In the genomic region with DNA sequence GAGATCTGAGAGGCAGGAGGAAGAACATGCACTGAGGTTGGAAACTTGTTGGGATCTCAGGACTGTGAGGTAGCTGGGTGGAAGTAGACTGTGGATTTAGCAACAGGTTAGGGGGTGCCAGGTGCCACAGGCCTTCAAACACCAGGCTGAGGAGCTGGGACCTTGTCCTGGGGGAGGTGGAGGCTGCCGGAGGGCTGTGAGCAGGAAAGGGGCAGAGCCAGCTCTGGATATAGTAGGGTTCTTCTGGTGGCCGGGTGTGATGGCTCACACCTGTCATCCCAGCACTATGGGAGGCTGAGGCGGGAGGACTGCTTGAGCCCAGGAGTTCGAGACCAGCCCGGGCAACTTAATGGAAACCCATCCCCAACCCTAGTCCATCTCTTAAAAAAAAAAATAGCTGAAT, we compare ENCODE assay signal across 10 cellular contexts. TPM values are rescaled to one million over a fixed set of nuclear protein-coding genes. Genes with fewer than 3 reads are reported as not detected.
DNase-seq lines count a peak whose midpoint lies in the region; ATAC-seq and TF ChIP-seq lines count a peak whose summit lies in the region.
"Had no signal": no experiment of that assay in that cellular context is flagged by ENCODE, and none has a peak within 500 bp of the region (broad histone marks: within the 10 kb centered on the region; RNA-seq: fewer than 3 reads in every experiment).

No MANE protein-coding gene starts in this region.

- no peak overlapping the region for H3K4me3 ChIP-seq in GM23338
- peak overlapping the region; percentile 76 for H3K4me3 ChIP-seq in fibroblast of villous mesenchyme (ENCODE audit: low read depth, low read length)
- H3K4me3 ChIP-seq in sigmoid colon, result peak overlapping the region in 3 of 4 donors; percentile 51 to 69 (median 69)
- H3K4me3 ChIP-seq: K562 had no signal

- no peaks in the 10 kb centered on the region for H3K27me3 ChIP-seq in GM23338 (ENCODE audit: insufficient read depth)
- no peaks in the 10 kb centered on the region for H3K27me3 ChIP-seq in sigmoid colon

- intact Hi-C loops in sigmoid colon (cut with DNase I) (no loop called here), MCF 10A (cut with micrococcal nuclease) (no loop called here)

- H2AFZ ChIP-seq in GM23338, result no peak overlapping the region

- CTCF ChIA-PET in MCF 10A (lab: Yijun Ruan, JAX), result no interaction called here

- no peak for DNase-seq in GM23338 (ENCODE audit: low spot score)
- no peak for DNase-seq in T-helper 17 cell
- DNase-seq in fibroblast of villous mesenchyme (ENCODE audit: low read depth), result no peak
- DNase-seq in sigmoid colon, result no peak
- no peak for DNase-seq in GF-D8 (lab: John Stamatoyannopoulos, UW)
- DNase-seq in MCF 10A (ENCODE audit: unreplicated experiment), result no peak

- TF ChIP-seq POLR2A in sigmoid colon (IDR thresholded peaks at IDR 0.05), result no peak

- H3K9me3 Mint-ChIP-seq in GM23338 (no peaks in the 10 kb centered on the region; the same call in 2 of the 3 replicates), MCF 10A (ENCODE audit: unreplicated experiment) (peaks cover 8% of the 10 kb centered on the region)

- POLR2A ChIA-PET in MCF 10A (lab: Yijun Ruan, JAX), result interaction anchor here (0.7 to 1.1 kb wide), 2 partner anchors 44 to 1299 kb away, joined by 4 to 6 read pairs; no protein-coding TSS in a partner anchor

- TF ChIP-seq CTCF in GM23338 (conservative IDR thresholded peaks at IDR 0.05; ENCODE audit: low read depth in 2 of 2) (no peak), fibroblast of villous mesenchyme (IDR thresholded peaks at IDR 0.05; ENCODE audit: insufficient read depth, low read depth, low read length) (no peak), sigmoid colon (IDR thresholded peaks at IDR 0.05) (no peak), MCF 10A (IDR thresholded peaks at IDR 0.05; ENCODE audit: unreplicated experiment) (no peak)

- WGBS in sigmoid colon, 2 donors, result 93 to 95% methylated on average over 5 of the region's 5 CpGs

- no peaks in the 10 kb centered on the region for H3K79me2 ChIP-seq in GM23338 (replicated peaks; ENCODE audit: insufficient read depth)

- no peaks in the 10 kb centered on the region for H3K9me2 ChIP-seq in GM23338 (ENCODE audit: insufficient read depth)

- no TSS peak for BruUV-seq in MCF 10A (replicated peaks; lab: Mats Ljungman, UMichigan)

- H3F3A ChIP-seq in GM23338 (replicated peaks; ENCODE audit: low read depth), result peaks cover 22% of the 10 kb centered on the region

- H3K36me3 ChIP-seq in GM23338 (ENCODE audit: insufficient read depth) (no peaks in the 10 kb centered on the region; the same call in 1 of the 2 replicates), sigmoid colon (peaks cover 0 to 26% (median 0%) of the 10 kb centered on the region in 4 donors)

- H3K4me1 Mint-ChIP-seq in GM23338 (peaks cover 27% of the 10 kb centered on the region), T-helper 17 cell (peaks cover 39% of the 10 kb centered on the region), MCF 10A (ENCODE audit: insufficient read depth, unreplicated experiment) (peaks cover 15% of the 10 kb centered on the region)

- H3K27ac Mint-ChIP-seq in GM23338, result no peak overlapping the region
- H3K27ac Mint-ChIP-seq in T-helper 17 cell, result peak overlapping the region; percentile 88
- H3K27ac Mint-ChIP-seq in MCF 10A (ENCODE audit: low read depth, unreplicated experiment), result no peak overlapping the region

- H3K4me1 ChIP-seq in GM23338 (ENCODE audit: insufficient read depth) (peaks cover 21% of the 10 kb centered on the region; the same call in 1 of the 2 replicates), sigmoid colon (peaks cover 0 to 33% (median 24%) of the 10 kb centered on the region in 4 donors)

- H3K9me3 ChIP-seq in T-helper 17 cell (ENCODE audit: control insufficient read depth, low read length, poor library complexity, severe bottlenecking) (no peaks in the 10 kb centered on the region), sigmoid colon (no peaks in the 10 kb centered on the region)

- H3K27ac ChIP-seq in GM23338 (ENCODE audit: low read depth) (no peak overlapping the region), sigmoid colon (peak overlapping the region; percentile 79 to 85 (median 83))

- ATAC-seq in GM23338 (no peak), T-helper 17 cell (no peak), GM19351 (IDR thresholded peaks at IDR 0.05; ENCODE audit: unreplicated experiment) (no peak), GM18861 (IDR thresholded peaks at IDR 0.05; ENCODE audit: unreplicated experiment) (no peak)
- ATAC-seq: K562 had no signal

- no peaks in the 10 kb centered on the region; the same call in 1 of the 2 replicates for H4K20me1 ChIP-seq in GM23338 (replicated peaks; ENCODE audit: insufficient read depth)

- H3K4me3 Mint-ChIP-seq in GM23338 (peak overlapping the region; percentile 43; the same call in 2 of the 3 replicates), T-helper 17 cell (peak overlapping the region; percentile 94), MCF 10A (ENCODE audit: unreplicated experiment) (no peak overlapping the region)

- no peak for TF ChIP-seq EP300 in sigmoid colon (IDR thresholded peaks at IDR 0.05)

- H3K27me3 Mint-ChIP-seq in GM23338 (ENCODE audit: insufficient read depth, low read depth, poor library complexity) (peaks cover 28% of the 10 kb centered on the region), T-helper 17 cell (no peaks in the 10 kb centered on the region), MCF 10A (ENCODE audit: insufficient read depth, unreplicated experiment) (no peaks in the 10 kb centered on the region)

- H3K36me3 Mint-ChIP-seq in GM23338 (ENCODE audit: low read depth) (peaks cover 21% of the 10 kb centered on the region), T-helper 17 cell (ENCODE audit: low read depth) (peaks cover 3% of the 10 kb centered on the region), MCF 10A (ENCODE audit: insufficient read depth, unreplicated experiment) (peaks cover 20% of the 10 kb centered on the region)

- peak overlapping the region; percentile 87 for H3K4me2 ChIP-seq in GM23338

TF ChIP-seq in GM23338, 12 proteins besides CTCF, POLR2A, EP300 and RAD21:
- no peak for TF ChIP-seq JUNB (IDR thresholded peaks at IDR 0.05; ENCODE audit: unreplicated experiment)
- TF ChIP-seq EZH2phosphoT487 (IDR thresholded peaks at IDR 0.05; ENCODE audit: unreplicated experiment), result no peak
- no peak for TF ChIP-seq CREB1 (CRISPR knock-in tag; IDR thresholded peaks at IDR 0.05; ENCODE audit: low read depth)

RNA-seq across cellular contexts. Expression of a gene that starts 3.1 kb away (rescaled TPM):
- total RNA-seq in GM23338 (2014; rRNA removed; shearing (Covaris generic)), result 25.7 and 34.8 TPM in 2 replicates
- 24.3 TPM in 2 replicates for polyA plus RNA-seq in GM23338 (2016; fragmentation: Nextera tagmentation; extraction: Ambion mirVana)
- total RNA-seq in T-helper 17 cell, result 10 to 100 TPM; 29.4 to 30.7 TPM
- total RNA-seq in fibroblast of villous mesenchyme, result 15.1 and 19.3 TPM in 2 replicates
- total RNA-seq in sigmoid colon, result 10 to 100 TPM; 21.0 to 32.9 (median 23.1) TPM
- 10 to 100 TPM in 2 of 3 donors, 1 to 10 TPM in 1; 7.4 to 17.4 (median 16.3) TPM for polyA plus RNA-seq in sigmoid colon
- 10.9 and 19.0 TPM in 2 replicates for total RNA-seq in MCF 10A (2022)

RNA-seq across cellular contexts. Expression of a gene that starts 8.1 kb away (rescaled TPM):
- 47.1 and 58.6 TPM in 2 replicates for total RNA-seq in GM23338 (2014; rRNA removed; shearing (Covaris generic))
- polyA plus RNA-seq in GM23338 (2016; fragmentation: Nextera tagmentation; extraction: Ambion mirVana) (45.6 and 46.4 TPM in 2 replicates), sigmoid colon (10 to 100 TPM; 18.0 to 43.5 (median 30.1) TPM)
- total RNA-seq in T-helper 17 cell (100 to 1,000 TPM in 1 of 2 donors, 10 to 100 TPM in 1; 94.8 to 108 TPM), fibroblast of villous mesenchyme (21.6 and 21.9 TPM in 2 replicates), sigmoid colon (10 to 100 TPM; 17.8 to 45.4 (median 22.4) TPM), MCF 10A (2022) (39.9 and 43.2 TPM in 2 replicates)

RNA-seq across cellular contexts. Expression of a gene that starts 41.0 kb away (rescaled TPM):
- 194 and 209 TPM in 2 replicates for total RNA-seq in GM23338 (2014; rRNA removed; shearing (Covaris generic))
- polyA plus RNA-seq in GM23338 (2016; fragmentation: Nextera tagmentation; extraction: Ambion mirVana) (188 and 225 TPM in 2 replicates), sigmoid colon (10 to 100 TPM; 54.8 to 79.7 (median 62.5) TPM)
- total RNA-seq in T-helper 17 cell (100 to 1,000 TPM; 125 to 162 TPM), fibroblast of villous mesenchyme (47.9 and 53.5 TPM in 2 replicates), sigmoid colon (100 to 1,000 TPM in 1 of 4 donors, 10 to 100 TPM in 3; 52.2 to 105 (median 68.1) TPM), MCF 10A (2022) (68.5 and 78.8 TPM in 2 replicates)

RNA-seq across cellular contexts. Expression of a gene that starts 43.2 kb away (rescaled TPM):
- 110 and 129 TPM in 2 replicates for total RNA-seq in GM23338 (2014; rRNA removed; shearing (Covaris generic))
- polyA plus RNA-seq in GM23338 (2016; fragmentation: Nextera tagmentation; extraction: Ambion mirVana) (34.1 and 37.2 TPM in 2 replicates), sigmoid colon (10 to 100 TPM; 33.0 to 77.4 (median 40.9) TPM)
- total RNA-seq in T-helper 17 cell (10 to 100 TPM; 43.3 to 51.5 TPM), fibroblast of villous mesenchyme (92.0 and 97.0 TPM in 2 replicates), sigmoid colon (10 to 100 TPM; 48.5 to 81.1 (median 52.0) TPM), MCF 10A (2022) (70.5 and 80.0 TPM in 2 replicates)

RNA-seq across cellular contexts. Expression of a gene that starts 46.9 kb away (rescaled TPM):
- not detected in 2 replicates for total RNA-seq in GM23338 (2014; rRNA removed; shearing (Covaris generic))
- polyA plus RNA-seq in GM23338 (2016; fragmentation: Nextera tagmentation; extraction: Ambion mirVana) (0.82 and 0.99 TPM in 2 replicates), sigmoid colon (1 to 10 TPM in 1 of 3 donors, under 1 TPM in 1, not detected in 1; 0.36 to 1.2 TPM)
- total RNA-seq in T-helper 17 cell (1 to 10 TPM in 1 of 2 donors, under 1 TPM in 1; 0.87 to 1.9 TPM), fibroblast of villous mesenchyme (0.43 TPM in 1 of 2 replicates, not detected in the other), sigmoid colon (under 1 TPM in 1 of 4 donors, not detected in 3; 0.83 TPM), MCF 10A (2022) (not detected in 2 replicates)
- total RNA-seq: RPMI7951 had no signal
